ENCODE assay signal across 18 cellular contexts in the genomic region with DNA sequence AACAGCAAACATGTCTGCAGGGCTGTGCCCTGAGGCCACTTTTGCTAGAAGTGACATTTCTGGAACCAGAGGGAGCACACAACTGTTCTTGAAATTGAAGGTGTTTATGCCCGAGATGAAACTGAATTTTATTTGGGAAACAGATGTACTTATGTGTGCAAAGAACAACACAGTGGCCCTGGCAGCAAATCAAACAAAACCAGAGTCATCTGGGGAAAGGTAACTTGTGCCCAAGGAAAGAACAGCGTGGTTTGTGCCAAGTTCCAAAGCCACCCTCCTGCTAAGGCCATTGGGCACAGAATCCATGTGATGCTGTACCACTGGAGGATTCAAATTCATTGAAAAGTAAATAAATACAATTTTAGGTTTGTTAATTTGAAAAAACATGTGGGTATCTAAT. TPM values are rescaled to one million over a fixed set of nuclear protein-coding genes. Genes with fewer than 3 reads are reported as not detected.
DNase-seq lines count a peak whose midpoint lies in the region; ATAC-seq, FAIRE-seq and TF ChIP-seq lines count a peak whose summit lies in the region.
"Had no signal": no experiment of that assay in that cellular context is flagged by ENCODE, and none has a peak within 500 bp of the region (broad histone marks: within the 10 kb centered on the region; RNA-seq: fewer than 3 reads in every experiment).

No MANE protein-coding gene starts in this region.

- no peaks in the 10 kb centered on the region for H3K27me3 ChIP-seq in left ventricle myocardium inferior (ENCODE audit: low read depth)
- no peaks in the 10 kb centered on the region for H3K27me3 ChIP-seq in right atrium auricular region
- H3K27me3 ChIP-seq: BE2C had no signal

- TF ChIP-seq CTCF in left ventricle myocardium inferior (IDR thresholded peaks at IDR 0.05; ENCODE audit: borderline replicate concordance) = no peak
- TF ChIP-seq CTCF in right atrium auricular region (IDR thresholded peaks at IDR 0.05) = no peak
- no peak for TF ChIP-seq CTCF in VCaP (conservative IDR thresholded peaks at IDR 0.05)

- TF ChIP-seq POLR2A in H54 (IDR thresholded peaks at IDR 0.05; ENCODE audit: low read depth, low read length) = no peak

- peak overlapping the region; percentile 55 for H3K27ac ChIP-seq in left ventricle myocardium inferior (replicated peaks)
- no peak overlapping the region for H3K27ac ChIP-seq in right atrium auricular region
- peak overlapping the region; percentile 54 for H3K27ac ChIP-seq in VCaP

- FAIRE-seq in H54 (lab: Jason Lieb, UNC) = no peak
- FAIRE-seq: A204.1, D721Med, GM12878, GM18507, HTR-8/SVneo had no signal

- peaks cover 39% of the 10 kb centered on the region for H3K4me1 ChIP-seq in left ventricle myocardium inferior
- H3K4me1 ChIP-seq in right atrium auricular region = peaks cover 0 to 16% of the 10 kb centered on the region in 2 donors
- H3K4me1 ChIP-seq: BE2C had no signal

- intact Hi-C loops in left ventricle myocardium inferior (cut with micrococcal nuclease) (no loop called here), sciatic nerve (cut with DNase I) (no loop called here)

- DNase-seq in left ventricle myocardium inferior (no peak), right atrium auricular region (ENCODE audit: low spot score) (no peak), sciatic nerve (ENCODE audit: low spot score) (no peak), H54 (ENCODE audit: insufficient read length, low spot score) (no peak), HUDEP-2 (lab: John Stamatoyannopoulos, UW; ENCODE audit: unreplicated experiment in 76 of 76) (no peak)
- DNase-seq: BE2C; CD8-positive, alpha-beta T cell; COR-L47; DMS153; H9 had no signal

- ATAC-seq in sciatic nerve (peak; percentile 2), HG02798 (IDR thresholded peaks at IDR 0.05; ENCODE audit: poor library complexity, unreplicated experiment) (no peak)
- ATAC-seq: CD8-positive, alpha-beta T cell; GM12878; GM23338 had no signal

- H3K36me3 ChIP-seq in left ventricle myocardium inferior (no peaks in the 10 kb centered on the region), right atrium auricular region (no peaks in the 10 kb centered on the region)
- H3K36me3 ChIP-seq: BE2C had no signal

- H3K4me3 ChIP-seq in left ventricle myocardium inferior = no peak overlapping the region
- no peak overlapping the region for H3K4me3 ChIP-seq in right atrium auricular region
- H3K4me3 ChIP-seq: GM12878, GM23338 had no signal

- H3K9me3 ChIP-seq in left ventricle myocardium inferior (replicated peaks) = no peaks in the 10 kb centered on the region
- H3K9me3 ChIP-seq in right atrium auricular region = no peaks in the 10 kb centered on the region
- H3K9me3 ChIP-seq: BE2C had no signal

RNA-seq across cellular contexts. Expression of gene RARRES1, which starts 31.2 kb away (rescaled TPM):
- total RNA-seq in left ventricle myocardium inferior = 8.4 TPM
- total RNA-seq in right atrium auricular region = 100 to 1,000 TPM in 1 of 2 donors, 10 to 100 TPM in 1; 10.0 to 291 TPM
- 264 TPM for total RNA-seq in sciatic nerve
- total RNA-seq: CD8-positive, alpha-beta T cell; GM12878 had no signal

RNA-seq across cellular contexts. Expression of gene MFSD1, which starts 38.4 kb away (rescaled TPM):
- 26.2 TPM for total RNA-seq in left ventricle myocardium inferior
- 10 to 100 TPM; 43.9 to 45.6 TPM for total RNA-seq in right atrium auricular region
- total RNA-seq in sciatic nerve = 54.6 TPM

Comparison
In these comparisons a context has a peak if more than half of its experiments do, and no peak if none do; other contexts are left out.
1. H3K27ac ChIP-seq: peak in left ventricle myocardium inferior (single experiment) and VCaP (single experiment); none in right atrium auricular region (0 of 2).